Comparison of ENCODE assay signal across 30 cellular contexts in the genomic region with DNA sequence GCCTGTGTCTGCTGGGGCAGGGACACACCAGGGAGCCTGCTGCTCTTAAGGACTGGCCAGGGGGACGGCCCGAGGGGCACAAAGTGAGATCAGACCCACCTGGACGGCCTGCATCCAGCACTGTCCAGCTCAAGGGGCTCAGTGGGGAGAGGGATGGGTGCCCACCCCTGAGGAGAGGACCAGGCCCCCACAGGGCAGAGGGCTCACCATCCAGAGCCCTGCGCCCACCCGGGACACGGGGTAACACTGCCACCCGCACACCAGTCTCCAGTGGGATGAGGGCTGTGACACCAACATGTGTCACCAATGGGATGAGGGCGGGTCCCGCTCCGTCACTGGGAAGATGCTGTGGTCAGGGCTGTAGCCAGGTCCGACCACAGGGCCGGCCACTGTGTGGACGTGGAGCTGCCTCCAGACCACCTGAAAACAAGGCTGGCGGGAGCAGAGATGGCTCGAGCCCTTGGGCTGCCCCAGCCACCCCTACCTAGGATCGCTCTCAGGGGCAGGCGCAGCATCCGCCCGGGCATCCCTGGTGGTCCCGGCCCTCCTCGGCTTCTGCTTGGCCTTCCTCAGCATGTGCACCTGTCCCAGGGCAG. TPM values are rescaled to one million over a fixed set of nuclear protein-coding genes. Genes with fewer than 3 reads are reported as not detected.
A peak's percentile ranks its signal among the peaks of the same experiment; 100 is the strongest.
DNase-seq lines count a peak whose midpoint lies in the region; ATAC-seq, FAIRE-seq and TF ChIP-seq lines count a peak whose summit lies in the region.
"Had no signal": no experiment of that assay in that cellular context is flagged by ENCODE, and none has a peak within 500 bp of the region (broad histone marks: within the 10 kb centered on the region; RNA-seq: fewer than 3 reads in every experiment).

No MANE protein-coding gene starts in this region.

- no peaks in the 10 kb centered on the region for H3K79me2 ChIP-seq in GM12878 (ENCODE audit: control insufficient read depth, insufficient read depth, low read length)

- no peaks in the 10 kb centered on the region for H4K20me1 ChIP-seq in GM12878 (ENCODE audit: control insufficient read depth, insufficient read depth)

- H3K36me3 Mint-ChIP-seq in activated naive CD8-positive, alpha-beta T cell treated with anti-CD3 and anti-CD28 coated beads, Interleukin-2, amount 50 U/mL, for 24 hours (ENCODE audit: low read depth), result peaks cover 2% of the 10 kb centered on the region
- peaks cover 4% of the 10 kb centered on the region for H3K36me3 Mint-ChIP-seq in activated naive CD8-positive, alpha-beta T cell treated with anti-CD3 and anti-CD28 coated beads for 36 hours
- peaks cover 0 to 10% (median 0%) of the 10 kb centered on the region in 5 donors for H3K36me3 Mint-ChIP-seq in naive thymus-derived CD4-positive, alpha-beta T cell
- peaks cover 28 to 40% of the 10 kb centered on the region in 2 donors for H3K36me3 Mint-ChIP-seq in stimulated activated naive B cell treated with anti-CD40 and anti-IgM and Interleukin-4, amounts not matched to agents 10 μg/mL and 1 μg/mL and 100 μg/mL, for 72 hours
- H3K36me3 Mint-ChIP-seq: activated CD8-positive, alpha-beta memory T cell treated with anti-CD3 and anti-CD28 coated beads, Interleukin-2, amount 10 ng/mL, durations not matched to agents 7 days and 5 days; type B pancreatic cell had no signal

- peak overlapping the region; percentile 18 for H3K27ac Mint-ChIP-seq in activated naive CD8-positive, alpha-beta T cell treated with anti-CD3 and anti-CD28 coated beads, Interleukin-2, amount 50 U/mL, for 24 hours
- no peak overlapping the region for H3K27ac Mint-ChIP-seq in activated naive CD8-positive, alpha-beta T cell treated with anti-CD3 and anti-CD28 coated beads for 36 hours
- H3K27ac Mint-ChIP-seq in naive thymus-derived CD4-positive, alpha-beta T cell, result no peak overlapping the region
- peak overlapping the region; percentile 76 for H3K27ac Mint-ChIP-seq in stimulated activated naive B cell treated with anti-CD40 and anti-IgM and Interleukin-4, amounts not matched to agents 10 μg/mL and 1 μg/mL and 100 μg/mL, for 72 hours
- H3K27ac Mint-ChIP-seq: activated CD8-positive, alpha-beta memory T cell treated with anti-CD3 and anti-CD28 coated beads, Interleukin-2, amount 10 ng/mL, durations not matched to agents 7 days and 5 days; CD4-positive, alpha-beta memory T cell; GM23338; type B pancreatic cell had no signal

- H3K9me3 Mint-ChIP-seq in activated naive CD8-positive, alpha-beta T cell treated with anti-CD3 and anti-CD28 coated beads, Interleukin-2, amount 50 U/mL, for 24 hours, result no peaks in the 10 kb centered on the region
- H3K9me3 Mint-ChIP-seq in activated naive CD8-positive, alpha-beta T cell treated with anti-CD3 and anti-CD28 coated beads for 36 hours, result no peaks in the 10 kb centered on the region
- H3K9me3 Mint-ChIP-seq in naive thymus-derived CD4-positive, alpha-beta T cell, result no peaks in the 10 kb centered on the region
- H3K9me3 Mint-ChIP-seq in stimulated activated naive B cell treated with anti-CD40 and anti-IgM and Interleukin-4, amounts not matched to agents 10 μg/mL and 1 μg/mL and 100 μg/mL, for 72 hours, result no peaks in the 10 kb centered on the region
- H3K9me3 Mint-ChIP-seq: brain; CD4-positive, alpha-beta memory T cell; GM23338; type B pancreatic cell had no signal

- SMC1A ChIA-PET in GM12878 (lab: Charles Lee; ENCODE audit: uncharacterized antibody, unreplicated experiment), result no interaction called here

- no peak for DNase-seq in activated naive CD8-positive, alpha-beta T cell treated with anti-CD3 and anti-CD28 coated beads, Interleukin-2, amount 50 U/mL, for 24 hours
- DNase-seq in activated naive CD8-positive, alpha-beta T cell treated with anti-CD3 and anti-CD28 coated beads for 36 hours, result no peak
- no peak for DNase-seq in GM12878 (ENCODE audit: low read depth, low spot score)
- no peak for DNase-seq in naive thymus-derived CD4-positive, alpha-beta T cell
- no peak for DNase-seq in stimulated activated naive B cell treated with anti-CD40 and anti-IgM and Interleukin-4, amounts not matched to agents 10 μg/mL and 1 μg/mL and 100 μg/mL, for 72 hours
- DNase-seq in KBM-7, result no peak
- no peak for DNase-seq in LoVo (ENCODE audit: low spot score)
- DNase-seq in activated T-cell treated with anti-CD3 and anti-CD28 coated beads, Interleukin-2, amount 50 U/mL, for 1 hour, result no peak
- DNase-seq: activated CD8-positive, alpha-beta memory T cell treated with anti-CD3 and anti-CD28 coated beads, Interleukin-2, amount 10 ng/mL, durations not matched to agents 7 days and 5 days; activated naive CD4-positive, alpha-beta T cell treated with Interleukin-2 at 50 U/mL for 16 hours; activated T-cell treated with anti-CD3 and anti-CD28 coated beads, Interleukin-2, amount 50 U/mL, for 48 hours; AML-193; amniotic stem cell; CD4-positive, alpha-beta memory T cell; cerebellar nuclear complex; glutamatergic neuron; islet precursor cell; NCI-H1092 treated with DMSO at 0.1 percent for 48 hours; NCI-H187; NCI-H2171; NCI-H82; stimulated activated CD4-positive, alpha-beta T cell treated with anti-CD3 and anti-CD28 coated beads, Interleukin-2, amount 100 ng/mL, for 24 hours had no signal

- intact Hi-C loops in GM12878 (cut with micrococcal nuclease; ENCODE audit: unreplicated experiment), result no loop called here
- intact Hi-C loops in naive thymus-derived CD4-positive, alpha-beta T cell (cut with micrococcal nuclease), result no loop called here

- H3K27me3 ChIP-seq in GM12878 (replicated peaks in 1 of 2; ENCODE audit: control insufficient read depth in 2 of 2, insufficient read depth in 2 of 2, low read length in 1 of 2), result no peaks in the 10 kb centered on the region
- no peaks in the 10 kb centered on the region for H3K27me3 ChIP-seq in naive thymus-derived CD4-positive, alpha-beta T cell (ENCODE audit: control insufficient read depth in 2 of 2, insufficient read depth in 2 of 2, low read length in 2 of 2)
- H3K27me3 ChIP-seq: pancreas had no signal

- in situ Hi-C loops in GM12878 (cut with MboI), result no loop called here
- in situ Hi-C loops in KBM-7 (cut with MboI; ENCODE audit: low pct_unique_long_range_greater_than_20kb, low sequenced_read_pairs), result no loop called here

- TF ChIP-seq POLR2A in GM12878 (IDR thresholded peaks at IDR 0.05; ENCODE audit: low read depth, low read length), result 0 out of 2 replicates have a peak, but pooled peaks have one; percentile 7

- 85% methylated on average over 19 of the region's 21 CpGs for WGBS in GM12878 (ENCODE audit: insufficient coverage, insufficient replicate concordance, low lambda C conversion rate, missing lambda C conversion rate)

- no TSS peak for BruUV-seq in GM12878 (replicated peaks; lab: Mats Ljungman, UMichigan)

- FAIRE-seq in GM12878 (lab: Jason Lieb, UNC), result no peak
- FAIRE-seq: pancreas, TTC549 had no signal

- no peaks in the 10 kb centered on the region; a peak in 1 of 4 replicates for H3K36me3 ChIP-seq in GM12878 (ENCODE audit: control insufficient read depth in 2 of 2, insufficient read depth in 2 of 2, low read length in 1 of 2)
- peaks cover 0 to 76% (median 0%) of the 10 kb centered on the region in 3 experiments for H3K36me3 ChIP-seq in naive thymus-derived CD4-positive, alpha-beta T cell (ENCODE audit: control insufficient read depth in 2 of 3, insufficient read depth in 3 of 3, low read length in 3 of 3)
- H3K36me3 ChIP-seq: pancreas had no signal

- TF ChIP-seq RAD21 in GM12878 (IDR thresholded peaks at IDR 0.05; ENCODE audit: insufficient read depth, low read depth, low read length), result no peak

- H3K4me2 ChIP-seq in GM12878 (ENCODE audit: control insufficient read depth, insufficient read depth), result no peak overlapping the region
- H3K4me2 ChIP-seq: GM23338 had no signal

- no peaks in the 10 kb centered on the region for H3K4me1 ChIP-seq in GM12878 (ENCODE audit: control insufficient read depth, insufficient read depth, low read length)
- H3K4me1 ChIP-seq in naive thymus-derived CD4-positive, alpha-beta T cell (ENCODE audit: control insufficient read depth in 2 of 2, insufficient read depth in 2 of 2, low read length in 2 of 2), result no peaks in the 10 kb centered on the region
- H3K4me1 ChIP-seq: pancreas had no signal

- no peak for ATAC-seq in activated naive CD8-positive, alpha-beta T cell treated with anti-CD3 and anti-CD28 coated beads, Interleukin-2, amount 50 U/mL, for 24 hours
- ATAC-seq in GM12878, result no peak
- peak; percentile 3 for ATAC-seq in naive thymus-derived CD4-positive, alpha-beta T cell
- ATAC-seq in stimulated activated naive B cell treated with anti-CD40 and anti-IgM and Interleukin-4, amounts not matched to agents 10 μg/mL and 1 μg/mL and 100 μg/mL, for 72 hours (replicated peaks), result peak in 1 of 2 donors; percentile 17
- ATAC-seq: activated CD8-positive, alpha-beta memory T cell treated with anti-CD3 and anti-CD28 coated beads, Interleukin-2, amount 10 ng/mL, durations not matched to agents 7 days and 5 days; esophagus mucosa; GM23338 had no signal

- no peak overlapping the region for H3K4me3 Mint-ChIP-seq in activated naive CD8-positive, alpha-beta T cell treated with anti-CD3 and anti-CD28 coated beads, Interleukin-2, amount 50 U/mL, for 24 hours
- no peak overlapping the region for H3K4me3 Mint-ChIP-seq in activated naive CD8-positive, alpha-beta T cell treated with anti-CD3 and anti-CD28 coated beads for 36 hours
- no peak overlapping the region for H3K4me3 Mint-ChIP-seq in naive thymus-derived CD4-positive, alpha-beta T cell
- H3K4me3 Mint-ChIP-seq in stimulated activated naive B cell treated with anti-CD40 and anti-IgM and Interleukin-4, amounts not matched to agents 10 μg/mL and 1 μg/mL and 100 μg/mL, for 72 hours, result no peak overlapping the region
- H3K4me3 Mint-ChIP-seq: activated CD8-positive, alpha-beta memory T cell treated with anti-CD3 and anti-CD28 coated beads, Interleukin-2, amount 10 ng/mL, durations not matched to agents 7 days and 5 days; brain; CD4-positive, alpha-beta memory T cell; GM23338; type B pancreatic cell had no signal

- CTCF ChIA-PET in GM12878 (lab: Yijun Ruan, JAX), result no interaction called here
- CTCF ChIA-PET in naive thymus-derived CD4-positive, alpha-beta T cell (lab: Charles Lee), result no interaction called here

- no peak overlapping the region for H3K4me3 ChIP-seq in GM12878
- H3K4me3 ChIP-seq in naive thymus-derived CD4-positive, alpha-beta T cell (ENCODE audit: low read length), result no peak overlapping the region
- H3K4me3 ChIP-seq: GM23338, lung, pancreas had no signal

- RAD21 ChIA-PET in GM12878 (lab: Charles Lee; ENCODE audit: unreplicated experiment), result no interaction called here

- TF ChIP-seq CTCF in GM12878 (IDR thresholded peaks at IDR 0.05 in 2 of 3, conservative IDR thresholded peaks at IDR 0.05 in 1 of 3; ENCODE audit: control insufficient read depth in 2 of 3, extremely low read depth in 1 of 3, insufficient read depth in 1 of 3, low read depth in 3 of 3, low read length in 3 of 3), result no peak

- no peak overlapping the region for H3K27ac ChIP-seq in GM12878 (ENCODE audit: control insufficient read depth, insufficient read depth)
- H3K27ac ChIP-seq in naive thymus-derived CD4-positive, alpha-beta T cell (ENCODE audit: low read depth, low read length), result no peak overlapping the region
- H3K27ac ChIP-seq: pancreas had no signal

- H3K9me3 ChIP-seq in GM12878 (replicated peaks; ENCODE audit: control insufficient read depth, insufficient read depth, low read length), result no peaks in the 10 kb centered on the region
- H3K9me3 ChIP-seq in naive thymus-derived CD4-positive, alpha-beta T cell (ENCODE audit: control insufficient read depth in 2 of 3, low read length in 3 of 3), result no peaks in the 10 kb centered on the region
- H3K9me3 ChIP-seq: pancreas had no signal

- H2AFZ ChIP-seq in GM12878 (ENCODE audit: control insufficient read depth, low read depth, low read length), result no peak overlapping the region
- H2AFZ ChIP-seq: GM23338 had no signal

- no peak for TF ChIP-seq EP300 in GM12878 (IDR thresholded peaks at IDR 0.05; ENCODE audit: borderline replicate concordance in 1 of 2, control insufficient read depth in 1 of 2, low read depth in 2 of 2, low read length in 2 of 2)

- no peak overlapping the region for H3K9ac ChIP-seq in GM12878 (ENCODE audit: control insufficient read depth, insufficient read depth, low read length)

- POLR2A ChIA-PET in GM12878 (lab: Charles Lee), result no interaction called here
- POLR2A ChIA-PET in naive thymus-derived CD4-positive, alpha-beta T cell (lab: Charles Lee), result no interaction called here

- no peaks in the 10 kb centered on the region for H3K27me3 Mint-ChIP-seq in activated naive CD8-positive, alpha-beta T cell treated with anti-CD3 and anti-CD28 coated beads, Interleukin-2, amount 50 U/mL, for 24 hours
- no peaks in the 10 kb centered on the region for H3K27me3 Mint-ChIP-seq in activated naive CD8-positive, alpha-beta T cell treated with anti-CD3 and anti-CD28 coated beads for 36 hours
- H3K27me3 Mint-ChIP-seq in naive thymus-derived CD4-positive, alpha-beta T cell, result no peaks in the 10 kb centered on the region
- no peaks in the 10 kb centered on the region for H3K27me3 Mint-ChIP-seq in stimulated activated naive B cell treated with anti-CD40 and anti-IgM and Interleukin-4, amounts not matched to agents 10 μg/mL and 1 μg/mL and 100 μg/mL, for 72 hours
- H3K27me3 Mint-ChIP-seq: activated CD8-positive, alpha-beta memory T cell treated with anti-CD3 and anti-CD28 coated beads, Interleukin-2, amount 10 ng/mL, durations not matched to agents 7 days and 5 days; CD4-positive, alpha-beta memory T cell; type B pancreatic cell had no signal

- H3K4me1 Mint-ChIP-seq in activated naive CD8-positive, alpha-beta T cell treated with anti-CD3 and anti-CD28 coated beads, Interleukin-2, amount 50 U/mL, for 24 hours, result no peaks in the 10 kb centered on the region
- H3K4me1 Mint-ChIP-seq in activated naive CD8-positive, alpha-beta T cell treated with anti-CD3 and anti-CD28 coated beads for 36 hours, result no peaks in the 10 kb centered on the region
- no peaks in the 10 kb centered on the region for H3K4me1 Mint-ChIP-seq in naive thymus-derived CD4-positive, alpha-beta T cell
- H3K4me1 Mint-ChIP-seq in stimulated activated naive B cell treated with anti-CD40 and anti-IgM and Interleukin-4, amounts not matched to agents 10 μg/mL and 1 μg/mL and 100 μg/mL, for 72 hours, result no peaks in the 10 kb centered on the region
- H3K4me1 Mint-ChIP-seq: activated CD8-positive, alpha-beta memory T cell treated with anti-CD3 and anti-CD28 coated beads, Interleukin-2, amount 10 ng/mL, durations not matched to agents 7 days and 5 days; brain; GM23338 had no signal

RNA-seq across cellular contexts. Expression of a gene that starts 13.1 kb away (rescaled TPM):
- 10 to 100 TPM; 12.5 to 14.0 TPM for total RNA-seq in activated naive CD8-positive, alpha-beta T cell treated with anti-CD3 and anti-CD28 coated beads for 36 hours
- 11.3 and 12.9 TPM in 2 replicates for total RNA-seq in GM12878 (2013; cell fraction: nucleolus; rRNA removed)
- total RNA-seq in GM12878 (2014; rRNA removed) (7.8 and 8.0 TPM in 2 replicates), GM12878 (2014; rRNA removed; fragmentation: Illumina TruSeq; extraction: Trizol) (1.7 and 1.8 TPM in 2 replicates), GM12878 (2021) (9.5 and 10.5 TPM in 2 replicates)
- polyA plus RNA-seq in GM12878 (2011; ENCODE audit: low read depth), result 1.3 TPM
- polyA plus RNA-seq in GM12878 (2011; rRNA removed) (1.1 and 2.8 TPM in 2 replicates), GM12878 (2014; fragmentation: Illumina TruSeq; extraction: Trizol) (0.49 and 0.79 TPM in 2 replicates), GM12878 (2014; fragmentation: Nextera tagmentation; extraction: Ambion mirVana) (under 1 TPM; 0.11 to 0.46 TPM), GM12878 (2014; rRNA removed) (8.1 and 8.5 TPM in 2 replicates), GM12878 (2016; fragmentation: Nextera tagmentation; extraction: Ambion mirVana) (1 to 10 TPM in 1 of 2 experiments, under 1 TPM in 1; 0.79 to 1.1 TPM)
- 3.6 and 6.1 TPM in 2 replicates for polyA plus RNA-seq in GM12878 (2011; cell fraction: cytosol; rRNA removed)
- 62.4 and 74.3 TPM in 2 replicates for polyA plus RNA-seq in GM12878 (2011; cell fraction: nucleus; rRNA removed)
- 4.3 and 4.8 TPM in 2 replicates for polyA plus RNA-seq in GM12878 (2012)
- polyA minus RNA-seq in GM12878 (2011; rRNA and poly(A)+ RNA removed), result 2.3 and 4.4 TPM in 2 replicates
- polyA minus RNA-seq in GM12878 (2011; cell fraction: cytosol; rRNA and poly(A)+ RNA removed), result 1.5 and 2.3 TPM in 2 replicates
- 6.8 and 10.8 TPM in 2 replicates for polyA minus RNA-seq in GM12878 (2011; cell fraction: nucleus; rRNA and poly(A)+ RNA removed)
- total RNA-seq in naive thymus-derived CD4-positive, alpha-beta T cell, result 10 to 100 TPM; 14.9 to 28.0 (median 22.7) TPM
- 1 to 10 TPM; 1.5 to 7.9 TPM for polyA plus RNA-seq in naive thymus-derived CD4-positive, alpha-beta T cell

RNA-seq across cellular contexts. Expression of a gene that starts 26.6 kb away (rescaled TPM):
- 1 to 10 TPM; 6.6 to 7.1 TPM for total RNA-seq in activated naive CD8-positive, alpha-beta T cell treated with anti-CD3 and anti-CD28 coated beads for 36 hours
- 21.8 and 23.4 TPM in 2 replicates for total RNA-seq in GM12878 (2013; cell fraction: nucleolus; rRNA removed)
- total RNA-seq in GM12878 (2014; rRNA removed) (2.4 and 5.4 TPM in 2 replicates), GM12878 (2014; rRNA removed; fragmentation: Illumina TruSeq; extraction: Trizol) (0.23 and 0.76 TPM in 2 replicates), GM12878 (2021) (5.7 and 7.6 TPM in 2 replicates)
- 1.2 TPM for polyA plus RNA-seq in GM12878 (2011; ENCODE audit: low read depth)
- polyA plus RNA-seq in GM12878 (2011; rRNA removed) (0.37 and 1.2 TPM in 2 replicates), GM12878 (2014; fragmentation: Illumina TruSeq; extraction: Trizol) (0.24 TPM in 1 of 2 replicates, not detected in the other), GM12878 (2014; fragmentation: Nextera tagmentation; extraction: Ambion mirVana) (under 1 TPM in 1 of 2 experiments, not detected in 1; 0.05 TPM), GM12878 (2014; rRNA removed) (5.8 and 6.3 TPM in 2 replicates), GM12878 (2016; fragmentation: Nextera tagmentation; extraction: Ambion mirVana) (1 to 10 TPM; 1.4 TPM)
- 0.69 and 1.7 TPM in 2 replicates for polyA plus RNA-seq in GM12878 (2011; cell fraction: cytosol; rRNA removed)
- 39.0 and 44.5 TPM in 2 replicates for polyA plus RNA-seq in GM12878 (2011; cell fraction: nucleus; rRNA removed)
- polyA plus RNA-seq in GM12878 (2012), result 4.6 and 5.6 TPM in 2 replicates
- polyA minus RNA-seq in GM12878 (2011; rRNA and poly(A)+ RNA removed), result 1.0 TPM in 1 of 2 replicates, not detected in the other
- polyA minus RNA-seq in GM12878 (2011; cell fraction: cytosol; rRNA and poly(A)+ RNA removed), result 1.8 and 4.0 TPM in 2 replicates
- polyA minus RNA-seq in GM12878 (2011; cell fraction: nucleus; rRNA and poly(A)+ RNA removed), result 6.5 and 11.9 TPM in 2 replicates
- 10 to 100 TPM; 42.3 to 72.4 (median 65.8) TPM for total RNA-seq in naive thymus-derived CD4-positive, alpha-beta T cell
- polyA plus RNA-seq in naive thymus-derived CD4-positive, alpha-beta T cell, result 10 to 100 TPM in 1 of 2 donors, 1 to 10 TPM in 1; 8.3 to 18.1 TPM

RNA-seq across cellular contexts. Expression of a gene that starts 28.0 kb away (rescaled TPM):
- 10 to 100 TPM; 14.4 to 17.6 TPM for total RNA-seq in activated naive CD8-positive, alpha-beta T cell treated with anti-CD3 and anti-CD28 coated beads for 36 hours
- total RNA-seq in GM12878 (2013; cell fraction: nucleolus; rRNA removed), result 41.5 and 43.7 TPM in 2 replicates
- total RNA-seq in GM12878 (2014; rRNA removed) (26.1 and 31.8 TPM in 2 replicates), GM12878 (2014; rRNA removed; fragmentation: Illumina TruSeq; extraction: Trizol) (11.1 and 12.4 TPM in 2 replicates), GM12878 (2021) (21.8 and 26.0 TPM in 2 replicates)
- 29.5 TPM for polyA plus RNA-seq in GM12878 (2011; ENCODE audit: low read depth)
- polyA plus RNA-seq in GM12878 (2011; rRNA removed) (9.5 and 19.2 TPM in 2 replicates), GM12878 (2014; fragmentation: Illumina TruSeq; extraction: Trizol) (3.8 and 10.0 TPM in 2 replicates), GM12878 (2014; fragmentation: Nextera tagmentation; extraction: Ambion mirVana) (under 1 TPM; 0.11 to 0.22 TPM), GM12878 (2014; rRNA removed) (39.5 and 53.5 TPM in 2 replicates), GM12878 (2016; fragmentation: Nextera tagmentation; extraction: Ambion mirVana) (10 to 100 TPM; 25.4 to 31.5 TPM)
- polyA plus RNA-seq in GM12878 (2011; cell fraction: cytosol; rRNA removed), result 36.8 and 40.3 TPM in 2 replicates
- polyA plus RNA-seq in GM12878 (2011; cell fraction: nucleus; rRNA removed), result 218 and 219 TPM in 2 replicates
- 23.1 and 26.7 TPM in 2 replicates for polyA plus RNA-seq in GM12878 (2012)
- polyA minus RNA-seq in GM12878 (2011; rRNA and poly(A)+ RNA removed), result 12.2 and 16.1 TPM in 2 replicates
- polyA minus RNA-seq in GM12878 (2011; cell fraction: cytosol; rRNA and poly(A)+ RNA removed), result 6.5 and 9.0 TPM in 2 replicates
- 21.6 and 32.9 TPM in 2 replicates for polyA minus RNA-seq in GM12878 (2011; cell fraction: nucleus; rRNA and poly(A)+ RNA removed)
- 10 to 100 TPM; 28.9 to 69.9 (median 64.9) TPM for total RNA-seq in naive thymus-derived CD4-positive, alpha-beta T cell
- 10 to 100 TPM; 14.9 to 24.0 TPM for polyA plus RNA-seq in naive thymus-derived CD4-positive, alpha-beta T cell

RNA-seq across cellular contexts. Expression of a gene that starts 28.1 kb away (rescaled TPM):
- total RNA-seq in activated naive CD8-positive, alpha-beta T cell treated with anti-CD3 and anti-CD28 coated beads for 36 hours, result 10 to 100 TPM; 92.8 to 98.9 TPM
- 353 and 398 TPM in 2 replicates for total RNA-seq in GM12878 (2013; cell fraction: nucleolus; rRNA removed)
- total RNA-seq in GM12878 (2014; rRNA removed) (84.3 and 96.9 TPM in 2 replicates), GM12878 (2014; rRNA removed; fragmentation: Illumina TruSeq; extraction: Trizol) (18.4 and 22.5 TPM in 2 replicates), GM12878 (2021) (114 and 127 TPM in 2 replicates)
- 15.7 TPM for polyA plus RNA-seq in GM12878 (2011; ENCODE audit: low read depth)
- polyA plus RNA-seq in GM12878 (2011; rRNA removed) (20.8 and 36.6 TPM in 2 replicates), GM12878 (2014; fragmentation: Illumina TruSeq; extraction: Trizol) (9.3 and 20.2 TPM in 2 replicates), GM12878 (2014; fragmentation: Nextera tagmentation; extraction: Ambion mirVana) (1 to 10 TPM in 1 of 2 experiments, under 1 TPM in 1; 0.82 to 5.7 TPM), GM12878 (2014; rRNA removed) (87.6 and 109 TPM in 2 replicates), GM12878 (2016; fragmentation: Nextera tagmentation; extraction: Ambion mirVana) (10 to 100 TPM; 71.0 to 73.6 TPM)
- 34.7 and 47.1 TPM in 2 replicates for polyA plus RNA-seq in GM12878 (2011; cell fraction: cytosol; rRNA removed)
- 193 and 259 TPM in 2 replicates for polyA plus RNA-seq in GM12878 (2011; cell fraction: nucleus; rRNA removed)
- 54.3 and 64.5 TPM in 2 replicates for polyA plus RNA-seq in GM12878 (2012)
- polyA minus RNA-seq in GM12878 (2011; rRNA and poly(A)+ RNA removed), result 83.6 and 214 TPM in 2 replicates
- 29.3 and 36.4 TPM in 2 replicates for polyA minus RNA-seq in GM12878 (2011; cell fraction: cytosol; rRNA and poly(A)+ RNA removed)
- 79.4 and 142 TPM in 2 replicates for polyA minus RNA-seq in GM12878 (2011; cell fraction: nucleus; rRNA and poly(A)+ RNA removed)
- 100 to 1,000 TPM; 167 to 206 (median 174) TPM for total RNA-seq in naive thymus-derived CD4-positive, alpha-beta T cell
- polyA plus RNA-seq in naive thymus-derived CD4-positive, alpha-beta T cell, result 10 to 100 TPM; 34.0 to 96.2 TPM

RNA-seq across cellular contexts. Expression of a gene that starts 33.0 kb away (rescaled TPM):
- total RNA-seq in activated naive CD8-positive, alpha-beta T cell treated with anti-CD3 and anti-CD28 coated beads for 36 hours, result under 1 TPM; 0.20 to 0.21 TPM
- total RNA-seq in GM12878 (2013; cell fraction: nucleolus; rRNA removed), result 0.23 and 0.32 TPM in 2 replicates
- total RNA-seq in GM12878 (2014; rRNA removed) (0.28 TPM in 1 of 2 replicates, not detected in the other), GM12878 (2014; rRNA removed; fragmentation: Illumina TruSeq; extraction: Trizol) (not detected in 2 replicates), GM12878 (2021) (not detected in 2 replicates)
- polyA plus RNA-seq in GM12878 (2011; ENCODE audit: low read depth), result not detected
- polyA plus RNA-seq in GM12878 (2011; rRNA removed) (0.12 TPM in 1 of 2 replicates, not detected in the other), GM12878 (2014; fragmentation: Illumina TruSeq; extraction: Trizol) (not detected in 2 replicates), GM12878 (2014; fragmentation: Nextera tagmentation; extraction: Ambion mirVana) (under 1 TPM in 1 of 2 experiments, not detected in 1; 0.05 TPM), GM12878 (2014; rRNA removed) (not detected in 2 replicates), GM12878 (2016; fragmentation: Nextera tagmentation; extraction: Ambion mirVana) (under 1 TPM; 0.83 to 0.96 TPM)
- 0.07 TPM in 1 of 2 replicates, not detected in the other for polyA plus RNA-seq in GM12878 (2011; cell fraction: cytosol; rRNA removed)
- polyA plus RNA-seq in GM12878 (2011; cell fraction: nucleus; rRNA removed), result 0.22 TPM in 1 of 2 replicates, not detected in the other
- polyA plus RNA-seq in GM12878 (2012), result 0.42 and 0.72 TPM in 2 replicates
- not detected in 2 replicates for polyA minus RNA-seq in GM12878 (2011; rRNA and poly(A)+ RNA removed)
- polyA minus RNA-seq in GM12878 (2011; cell fraction: cytosol; rRNA and poly(A)+ RNA removed), result not detected in 2 replicates
- polyA minus RNA-seq in GM12878 (2011; cell fraction: nucleus; rRNA and poly(A)+ RNA removed), result not detected in 2 replicates
- 1 to 10 TPM in 1 of 5 experiments, under 1 TPM in 2, not detected in 2; 0.16 to 1.1 (median 0.46) TPM for total RNA-seq in naive thymus-derived CD4-positive, alpha-beta T cell
- 1 to 10 TPM; 2.0 to 2.3 TPM for polyA plus RNA-seq in naive thymus-derived CD4-positive, alpha-beta T cell
- total RNA-seq: activated CD8-positive, alpha-beta memory T cell treated with anti-CD3 and anti-CD28 coated beads, Interleukin-2, amount 10 ng/mL, durations not matched to agents 7 days and 5 days; esophagus mucosa; RPMI7951 had no signal

Comparison
In these comparisons a context has a peak if more than half of its experiments do, and no peak if none do; other contexts are left out.
1. H3K27ac Mint-ChIP-seq: peak in activated naive CD8-positive, alpha-beta T cell treated with anti-CD3 and anti-CD28 coated beads, Interleukin-2, amount 50 U/mL, for 24 hours (single experiment) and stimulated activated naive B cell treated with anti-CD40 and anti-IgM and Interleukin-4, amounts not matched to agents 10 μg/mL and 1 μg/mL and 100 μg/mL, for 72 hours (single experiment); none in activated naive CD8-positive, alpha-beta T cell treated with anti-CD3 and anti-CD28 coated beads for 36 hours (single experiment) and naive thymus-derived CD4-positive, alpha-beta T cell (0 of 9).